ENCODE assay signal across 10 cellular contexts in the genomic region with DNA sequence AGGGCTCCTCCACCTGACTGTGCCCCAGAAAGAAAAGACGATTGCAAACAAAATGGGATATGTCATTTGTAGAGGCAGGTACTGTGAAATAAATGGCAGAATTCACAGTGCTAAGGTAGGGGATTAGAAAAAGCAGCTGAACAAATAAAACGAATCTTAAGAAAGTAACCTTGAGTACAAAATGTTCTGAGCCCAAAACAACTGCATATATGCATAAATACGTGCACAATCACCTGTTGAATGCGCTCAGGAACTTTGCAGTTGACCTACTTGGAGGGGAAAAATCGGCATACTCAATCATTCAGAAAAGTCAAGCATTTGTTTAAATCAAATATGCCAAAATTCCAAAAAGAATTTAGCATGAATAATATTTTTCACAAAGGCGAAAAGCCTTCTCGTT.
"Had no signal": no experiment of that assay in that cellular context is flagged by ENCODE, and none has a peak within 500 bp of the region (broad histone marks: within the 10 kb centered on the region; RNA-seq: fewer than 3 reads in every experiment).

No MANE protein-coding gene starts in this region.

- H3K36me3 ChIP-seq: HAP-1 had no signal

- FAIRE-seq: H1, H54 had no signal

- H3K4me1 Mint-ChIP-seq: H9 had no signal

- H3K27ac ChIP-seq: GM23248 had no signal

- H3K4me3 Mint-ChIP-seq: H9, HFFc6 had no signal

- H3K9me3 ChIP-seq: HAP-1 had no signal

- H2AFZ ChIP-seq: GM23248 had no signal

- DNase-seq: GM23248, GOT3, H7, H9, HCEC 1CT, HFFc6 had no signal

- H3K4me3 ChIP-seq: GM23248, HAP-1 had no signal

- ATAC-seq: HCT116 had no signal

- H3K9me3 Mint-ChIP-seq: H9 had no signal

- H3K27ac Mint-ChIP-seq: H9, HFFc6 had no signal

- H3K4me1 ChIP-seq: HAP-1 had no signal
